Comparison of ENCODE assay signal across 11 cellular contexts in the genomic region with DNA sequence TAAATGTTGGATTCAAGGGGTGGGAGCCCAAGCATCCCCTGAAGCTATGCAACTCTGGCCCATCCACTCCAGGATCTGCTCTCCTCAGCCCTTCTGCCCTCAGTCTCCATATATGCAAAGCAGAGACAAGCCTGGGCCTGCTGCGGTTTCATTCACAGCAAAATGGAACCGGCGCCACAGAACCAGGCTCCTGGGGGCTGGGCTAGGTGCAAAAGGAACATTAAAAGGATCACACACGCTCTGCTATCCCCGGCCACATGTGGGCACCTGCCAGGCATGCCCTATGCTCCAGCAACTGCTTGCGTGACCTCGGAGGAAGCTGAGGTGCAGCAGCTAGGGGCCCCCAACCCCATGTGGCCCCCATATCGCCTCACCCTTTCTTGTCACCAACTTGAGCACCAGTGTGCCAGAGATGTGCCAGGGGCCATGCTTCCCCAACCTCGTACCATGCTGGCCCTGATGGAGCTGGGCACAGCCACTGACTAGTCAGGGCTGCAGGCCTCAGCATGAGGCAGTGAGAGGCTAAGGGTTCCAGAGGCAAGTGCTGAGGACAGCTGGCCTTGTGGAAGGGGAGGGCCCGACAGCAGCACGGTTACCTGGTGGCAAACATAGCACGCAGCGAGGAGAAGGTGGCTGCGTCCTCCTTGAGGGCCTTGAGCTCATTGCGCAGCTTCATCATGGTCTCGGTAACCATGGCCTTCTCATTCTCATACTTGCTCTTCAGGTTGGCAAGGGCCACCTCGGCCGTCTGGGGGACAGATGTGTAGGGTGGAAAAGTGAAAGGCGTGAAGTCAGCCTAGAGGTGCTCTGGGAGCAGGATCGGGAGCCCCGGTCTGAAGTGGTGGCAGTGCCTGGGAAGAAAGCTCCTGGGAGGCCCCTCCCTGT. TPM values are rescaled to one million over a fixed set of nuclear protein-coding genes. Genes with fewer than 3 reads are reported as not detected.
DNase-seq lines count a peak whose midpoint lies in the region; ATAC-seq and TF ChIP-seq lines count a peak whose summit lies in the region.
"Had no signal": no experiment of that assay in that cellular context is flagged by ENCODE, and none has a peak within 500 bp of the region (broad histone marks: within the 10 kb centered on the region; RNA-seq: fewer than 3 reads in every experiment).

No MANE protein-coding gene starts in this region.

- H4K20me1 ChIP-seq in Karpas-422 (ENCODE audit: insufficient read depth, low read depth, low read length), result no peaks in the 10 kb centered on the region

- no peak for DNase-seq in activated naive CD4-positive, alpha-beta T cell treated with anti-CD3 and anti-CD28 coated beads, Interleukin-2, amount 10 ng/mL, durations not matched to agents 7 days and 5 days
- no peak for DNase-seq in activated naive CD4-positive, alpha-beta T cell (lab: John Stamatoyannopoulos, UW)
- DNase-seq in Karpas-422 (peak; percentile 77), epithelial cell of esophagus (ENCODE audit: low read depth) (peak; percentile 48), vagina (ENCODE audit: extremely low spot score in 2 of 2) (no peak), KG1 (lab: John Stamatoyannopoulos, UW) (no peak), LoVo (ENCODE audit: low spot score) (no peak)

- H3K9me3 ChIP-seq in Karpas-422 (ENCODE audit: low read length) (no peaks in the 10 kb centered on the region), vagina (no peaks in the 10 kb centered on the region)
- H3K9me3 ChIP-seq: pancreas had no signal

- no peak overlapping the region for H3K4me3 Mint-ChIP-seq in activated naive CD4-positive, alpha-beta T cell treated with anti-CD3 and anti-CD28 coated beads, Interleukin-2, amount 10 ng/mL, durations not matched to agents 7 days and 5 days
- H3K4me3 Mint-ChIP-seq: activated naive CD4-positive, alpha-beta T cell treated with anti-CD3 and anti-CD28 coated beads for 36 hours; central memory CD8-positive, alpha-beta T cell had no signal

- H3K4me3 ChIP-seq in Karpas-422 (ENCODE audit: low read length) (peak overlapping the region; percentile 47; the same call in 1 of the 2 replicates), epithelial cell of esophagus (ENCODE audit: low read length) (no peak overlapping the region), vagina (no peak overlapping the region)
- H3K4me3 ChIP-seq: pancreas had no signal

- H3K36me3 Mint-ChIP-seq in activated naive CD4-positive, alpha-beta T cell treated with anti-CD3 and anti-CD28 coated beads, Interleukin-2, amount 10 ng/mL, durations not matched to agents 7 days and 5 days, result peaks cover 52% of the 10 kb centered on the region

- no peaks in the 10 kb centered on the region for H3K9me3 Mint-ChIP-seq in activated naive CD4-positive, alpha-beta T cell treated with anti-CD3 and anti-CD28 coated beads, Interleukin-2, amount 10 ng/mL, durations not matched to agents 7 days and 5 days
- H3K9me3 Mint-ChIP-seq: activated naive CD4-positive, alpha-beta T cell treated with anti-CD3 and anti-CD28 coated beads for 36 hours; central memory CD8-positive, alpha-beta T cell had no signal

- no peaks in the 10 kb centered on the region for H3K9me2 ChIP-seq in Karpas-422 (replicated peaks; ENCODE audit: insufficient read depth, low read length)

- peak overlapping the region; percentile 62 for H3K9ac ChIP-seq in Karpas-422 (ENCODE audit: low read length)

- CTCF ChIA-PET in activated naive CD4-positive, alpha-beta T cell treated with anti-CD3 and anti-CD28 coated beads, Interleukin-2, amount 10 ng/mL, durations not matched to agents 7 days and 5 days (lab: Charles Lee), result interaction anchor here (1.3 to 7.9 kb wide), 6 partner anchors 10 to 73 kb away, joined by 3 to 108 read pairs (median 6); no protein-coding TSS in a partner anchor

- peak overlapping the region; percentile 62 for H3K27ac Mint-ChIP-seq in activated naive CD4-positive, alpha-beta T cell treated with anti-CD3 and anti-CD28 coated beads, Interleukin-2, amount 10 ng/mL, durations not matched to agents 7 days and 5 days
- H3K27ac Mint-ChIP-seq: activated naive CD4-positive, alpha-beta T cell treated with anti-CD3 and anti-CD28 coated beads for 36 hours had no signal

- H3K4me1 ChIP-seq in Karpas-422 (ENCODE audit: low read length) (peaks cover 48% of the 10 kb centered on the region), vagina (peaks cover 40% of the 10 kb centered on the region)
- H3K4me1 ChIP-seq: pancreas had no signal

- no peak overlapping the region for H2AFZ ChIP-seq in Karpas-422 (ENCODE audit: low read length)

- no peak for TF ChIP-seq POLR2A in vagina (IDR thresholded peaks at IDR 0.05)

- peaks cover 34% of the 10 kb centered on the region for H3K79me2 ChIP-seq in Karpas-422 (ENCODE audit: low read length)

- H3K27me3 ChIP-seq in Karpas-422 (ENCODE audit: low read length), result no peaks in the 10 kb centered on the region
- no peaks in the 10 kb centered on the region for H3K27me3 ChIP-seq in vagina
- H3K27me3 ChIP-seq: pancreas had no signal

- peaks cover 12% of the 10 kb centered on the region for H3K4me1 Mint-ChIP-seq in activated naive CD4-positive, alpha-beta T cell treated with anti-CD3 and anti-CD28 coated beads, Interleukin-2, amount 10 ng/mL, durations not matched to agents 7 days and 5 days

- peak overlapping the region; percentile 61 for H3K4me2 ChIP-seq in Karpas-422 (ENCODE audit: low read depth, low read length, poor library complexity, severe bottlenecking)

- TF ChIP-seq CTCF in epithelial cell of esophagus (IDR thresholded peaks at IDR 0.05; ENCODE audit: insufficient read depth, low read depth, low read length, missing control alignments), result no peak
- no peak for TF ChIP-seq CTCF in vagina (IDR thresholded peaks at IDR 0.05)

- H3K36me3 ChIP-seq in Karpas-422 (ENCODE audit: insufficient read depth, low read length) (peaks cover 32% of the 10 kb centered on the region), vagina (peaks cover 0 to 78% of the 10 kb centered on the region in 2 donors)

- H3K27ac ChIP-seq in Karpas-422 (ENCODE audit: low read length), result peak overlapping the region; percentile 87
- H3K27ac ChIP-seq in vagina, result peak overlapping the region; percentile 70
- H3K27ac ChIP-seq: pancreas had no signal

- no peaks in the 10 kb centered on the region for H3K27me3 Mint-ChIP-seq in activated naive CD4-positive, alpha-beta T cell treated with anti-CD3 and anti-CD28 coated beads, Interleukin-2, amount 10 ng/mL, durations not matched to agents 7 days and 5 days
- H3K27me3 Mint-ChIP-seq: central memory CD8-positive, alpha-beta T cell had no signal

- intact Hi-C loops in vagina (cut with DNase I), result loop anchor here (2.0 kb wide), 1 partner anchor 73 kb away; no protein-coding TSS in a partner anchor

- ATAC-seq in HG03432 (IDR thresholded peaks at IDR 0.05; ENCODE audit: unreplicated experiment), result no peak

RNA-seq across cellular contexts. Expression of gene BICD2, which starts 47.2 kb away (rescaled TPM):
- 25.6 and 35.4 TPM in 2 replicates for total RNA-seq in Karpas-422 (2014; rRNA removed; shearing (Covaris generic); ENCODE audit: low replicate concordance)
- total RNA-seq in vagina, result 82.7 TPM

RNA-seq across cellular contexts. Expression of gene IPPK, which starts 47.5 kb away (rescaled TPM):
- 10.5 and 18.3 TPM in 2 replicates for total RNA-seq in Karpas-422 (2014; rRNA removed; shearing (Covaris generic); ENCODE audit: low replicate concordance)
- 39.5 TPM for total RNA-seq in vagina

Comparison
In these comparisons a context has a peak if more than half of its experiments do, and no peak if none do; other contexts are left out.
1. DNase-seq: peak in Karpas-422 (single experiment) and epithelial cell of esophagus (single experiment); none in activated naive CD4-positive, alpha-beta T cell treated with anti-CD3 and anti-CD28 coated beads, Interleukin-2, amount 10 ng/mL, durations not matched to agents 7 days and 5 days (single experiment), activated naive CD4-positive, alpha-beta T cell (0 of 4), vagina (0 of 2), KG1 (single experiment) and LoVo (single experiment).